In genomic region chr20:41006936-41007871, GRCh38 we compare ENCODE assay signal across 1 cellular context.
TF ChIP-seq lines count a peak whose summit lies in the region.

No MANE protein-coding gene starts in this region.

TF ChIP-seq in endothelial cell of umbilical vein, 7 proteins besides CTCF, POLR2A, EP300 and RAD21:
- TF ChIP-seq MAX (IDR thresholded peaks at IDR 0.05; ENCODE audit: insufficient read depth, insufficient read length) (no peak), MYC (IDR thresholded peaks at IDR 0.05; ENCODE audit: low read depth, low read length) (no peak), POLR2AphosphoS5 (IDR thresholded peaks at IDR 0.05; ENCODE audit: insufficient read depth, low read depth, low read length) (no peak), FOS (IDR thresholded peaks at IDR 0.05; ENCODE audit: borderline replicate concordance, insufficient read depth, low read length) (no peak), JUN (IDR thresholded peaks at IDR 0.05; ENCODE audit: borderline replicate concordance, insufficient read depth, insufficient read length, low read depth) (no peak), GATA2 (IDR thresholded peaks at IDR 0.05; ENCODE audit: insufficient read depth, insufficient read length, low read depth, low read length) (no peak)
